Comparison of ENCODE assay signal across 8 cellular contexts in genomic region chrX:17547658-17548057, GRCh38.
DNase-seq lines count a peak whose midpoint lies in the region; ATAC-seq and TF ChIP-seq lines count a peak whose summit lies in the region.

No MANE protein-coding gene starts in this region.

- intact Hi-C loops in mucosa of descending colon (cut with DNase I, micrococcal nuclease), result no loop called here

- no peaks in the 10 kb centered on the region for H3K36me3 ChIP-seq in mucosa of descending colon (ENCODE audit: low read depth)

- H3K9me3 ChIP-seq in mucosa of descending colon, result no peaks in the 10 kb centered on the region

- no peak for TF ChIP-seq CTCF in mucosa of descending colon (IDR thresholded peaks at IDR 0.05)

- peak; percentile 44 for DNase-seq in AG20443 (ENCODE audit: low spot score)
- peak; percentile 2 for DNase-seq in amniotic epithelial cell (ENCODE audit: low read depth)
- DNase-seq in mucosa of descending colon, result peak; percentile 65 to 74 (median 73)
- DNase-seq in GF-D8 (lab: John Stamatoyannopoulos, UW), result no peak
- DNase-seq in activated CD8-positive, alpha-beta memory T cell treated with anti-CD3 and anti-CD28 coated beads, Interleukin-2, amount 50 U/mL, for 48 hours, result no peak
- no peak for DNase-seq in activated CD4-positive, alpha-beta T cell treated with anti-CD3 and anti-CD28 coated beads, Interleukin-2, amount 50 U/mL, for 48 hours

- ATAC-seq in GM19467 (IDR thresholded peaks at IDR 0.05; ENCODE audit: unreplicated experiment) (peak; percentile 62), HG03520 (IDR thresholded peaks at IDR 0.05; ENCODE audit: unreplicated experiment) (peak; percentile 60), mucosa of descending colon (peak; percentile 85)

- H3K4me3 ChIP-seq in mucosa of descending colon, result no peak overlapping the region

- H3K4me1 ChIP-seq in mucosa of descending colon (ENCODE audit: low read depth), result no peaks in the 10 kb centered on the region

Comparison
In these comparisons a context has a peak if more than half of its experiments do, and no peak if none do; other contexts are left out.
1. DNase-seq: peak in AG20443 (single experiment), amniotic epithelial cell (single experiment) and mucosa of descending colon (3 of 3); none in GF-D8 (single experiment), activated CD8-positive, alpha-beta memory T cell treated with anti-CD3 and anti-CD28 coated beads, Interleukin-2, amount 50 U/mL, for 48 hours (single experiment) and activated CD4-positive, alpha-beta T cell treated with anti-CD3 and anti-CD28 coated beads, Interleukin-2, amount 50 U/mL, for 48 hours (0 of 2).
2. Peak in every context shown above with its lines, with median percentiles within 50 percentile points of each other: ATAC-seq.